8 cellular contexts compared by ENCODE assay signal in the genomic region with DNA sequence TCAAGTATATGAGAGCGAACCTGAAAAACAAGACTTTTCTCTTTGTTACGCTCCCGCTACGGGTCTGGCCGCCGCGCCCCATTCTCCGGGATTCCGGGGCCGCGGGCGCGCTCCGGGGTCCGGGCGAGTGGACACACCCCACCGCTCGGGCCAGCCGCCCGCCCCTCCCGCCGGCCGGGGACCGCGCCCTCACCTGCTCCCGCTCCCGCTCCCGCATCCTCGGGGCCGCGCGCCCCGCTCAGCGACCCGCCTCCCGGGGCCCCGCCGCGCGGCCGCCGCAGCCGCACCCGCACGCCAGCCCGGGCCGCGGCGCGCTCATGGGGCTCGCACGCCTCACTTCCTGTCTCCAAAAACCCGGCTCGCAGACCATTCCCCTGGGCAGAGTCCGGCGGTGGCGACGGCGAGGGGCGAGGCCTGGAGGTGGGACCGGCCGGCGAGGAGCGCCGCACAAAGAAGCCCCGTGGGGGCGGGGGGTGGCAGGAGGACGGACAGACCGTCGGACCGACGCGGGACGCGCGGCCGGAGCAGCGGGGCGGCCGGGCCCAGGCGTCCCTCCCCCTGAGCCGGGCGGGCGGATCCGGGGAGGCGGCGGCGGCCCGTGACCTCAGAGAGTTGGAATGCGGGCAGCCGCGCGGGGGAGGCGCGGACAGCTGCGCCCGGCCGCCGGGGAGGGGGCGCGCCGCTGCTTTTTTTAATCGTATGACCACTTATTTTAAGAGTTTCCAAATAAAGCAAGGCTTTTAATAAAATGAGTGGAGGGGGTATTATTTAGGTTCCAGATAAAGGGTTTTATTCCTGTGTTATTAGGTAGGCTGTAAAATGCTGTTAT. TPM values are rescaled to one million over a fixed set of nuclear protein-coding genes. Genes with fewer than 3 reads are reported as not detected.
DNase-seq lines count a peak whose midpoint lies in the region; ATAC-seq and TF ChIP-seq lines count a peak whose summit lies in the region.

A gene (minus strand): TSS at position 550 of the 829 bp plus-strand sequence. CDS start 4,590 bp downstream, outside the sequence.

- no peaks in the 10 kb centered on the region for H3F3A ChIP-seq in DOHH2 (ENCODE audit: control insufficient read depth, insufficient read depth)
- H3F3A ChIP-seq in PC-9 (ENCODE audit: insufficient read depth, low read depth), result peaks cover 6% of the 10 kb centered on the region; the same call in 1 of the 2 replicates

- ATAC-seq in GM21737 (IDR thresholded peaks at IDR 0.05; ENCODE audit: unreplicated experiment), result peak; percentile 51
- peak; percentile 80 for ATAC-seq in sciatic nerve
- no peak for ATAC-seq in HG03521 (IDR thresholded peaks at IDR 0.05; ENCODE audit: unreplicated experiment)
- no peak for ATAC-seq in GM18519 (IDR thresholded peaks at IDR 0.05; ENCODE audit: low FRiP score, unreplicated experiment)

- H3K27me3 ChIP-seq in DOHH2 (ENCODE audit: control insufficient read depth, low read length) (peaks cover 38% of the 10 kb centered on the region), PC-9 (ENCODE audit: insufficient read depth, low read depth) (no peaks in the 10 kb centered on the region), iPS-20b (ENCODE audit: insufficient read depth, low read length) (peaks cover 8% of the 10 kb centered on the region; the same call in 1 of the 2 replicates)

- no TSS peak for BruUV-seq in PC-9 (replicated peaks; lab: Mats Ljungman, UMichigan)

- H3K9me2 ChIP-seq in DOHH2 (replicated peaks; ENCODE audit: control insufficient read depth, low read length) (no peaks in the 10 kb centered on the region), PC-9 (ENCODE audit: insufficient read depth) (no peaks in the 10 kb centered on the region)

- H3K79me2 ChIP-seq in DOHH2 (ENCODE audit: control insufficient read depth, low read length) (no peaks in the 10 kb centered on the region), PC-9 (ENCODE audit: low read depth) (peaks cover 20% of the 10 kb centered on the region)

- intact Hi-C loops in PC-9 (cut with micrococcal nuclease; ENCODE audit: unreplicated experiment) (no loop called here), sciatic nerve (cut with DNase I) (no loop called here)

- H3K4me3 ChIP-seq in DOHH2 (ENCODE audit: low read length) (peak within 1 kb of the TSS; percentile 66), PC-9 (peak within 1 kb of the TSS; percentile 90), iPS-20b (ENCODE audit: low read length) (peak within 1 kb of the TSS; percentile 100)

- peak within 1 kb of the TSS; percentile 66 for H3K4me2 ChIP-seq in DOHH2 (ENCODE audit: low read length)
- H3K4me2 ChIP-seq in PC-9, result peak within 1 kb of the TSS; percentile 95

- CTCF ChIA-PET in PC-9 (lab: Charles Lee), result no interaction called here

- H3K9me3 ChIP-seq in DOHH2 (ENCODE audit: control insufficient read depth, insufficient read depth, low read length), result no peaks in the 10 kb centered on the region
- H3K9me3 ChIP-seq in PC-9 (ENCODE audit: insufficient read depth, low read depth), result no peaks in the 10 kb centered on the region
- H3K9me3 ChIP-seq in iPS-20b (ENCODE audit: insufficient read depth, low read depth, low read length), result no peaks in the 10 kb centered on the region

- H4K20me1 ChIP-seq in DOHH2 (ENCODE audit: control insufficient read depth, insufficient read depth, low read depth, low read length) (no peaks in the 10 kb centered on the region), PC-9 (ENCODE audit: insufficient read depth) (no peaks in the 10 kb centered on the region)

- POLR2A ChIA-PET in PC-9 (lab: Charles Lee; ENCODE audit: unreplicated experiment), result no interaction called here

- H3K27ac ChIP-seq in DOHH2 (ENCODE audit: low read depth, low read length), result no peak within 1 kb of the TSS
- no peak within 1 kb of the TSS for H3K27ac ChIP-seq in PC-9
- H3K27ac ChIP-seq in caudate nucleus (ENCODE audit: low read depth, low read length), result peak within 1 kb of the TSS; percentile 58
- H3K27ac ChIP-seq in iPS-20b (ENCODE audit: low read length), result peak within 1 kb of the TSS; percentile 85

- no peak for TF ChIP-seq CTCF in DOHH2 (IDR thresholded peaks at IDR 0.05; ENCODE audit: low read depth, low read length, poor library complexity, severe bottlenecking)
- no peak for TF ChIP-seq CTCF in PC-9 (conservative IDR thresholded peaks at IDR 0.05)

- H3K36me3 ChIP-seq in DOHH2 (ENCODE audit: control insufficient read depth, low read length) (no peaks in the 10 kb centered on the region), PC-9 (ENCODE audit: low read depth) (no peaks in the 10 kb centered on the region), iPS-20b (ENCODE audit: insufficient read depth, low read depth, low read length) (peaks cover 5% of the 10 kb centered on the region; the same call in 1 of the 2 replicates)

- H3K9ac ChIP-seq in iPS-20b (ENCODE audit: low read depth, low read length), result peak within 1 kb of the TSS; percentile 99

- peak within 1 kb of the TSS; percentile 83 for H2AFZ ChIP-seq in PC-9

- H3K4me1 ChIP-seq in DOHH2 (ENCODE audit: control insufficient read depth, low read length) (peaks cover 25% of the 10 kb centered on the region), PC-9 (replicated peaks; ENCODE audit: insufficient read depth) (peaks cover 17% of the 10 kb centered on the region), iPS-20b (ENCODE audit: insufficient read depth, low read length) (peaks cover 16% of the 10 kb centered on the region)

- peak; percentile 36 to 48 for DNase-seq in PC-9
- peak in 43 of 61 donors; percentile 8 to 86 (median 42) for DNase-seq in caudate nucleus (lab: John Stamatoyannopoulos, UW)
- peak; percentile 86 for DNase-seq in sciatic nerve (ENCODE audit: low spot score)

RNA-seq across cellular contexts. Expression of the gene that starts here (rescaled TPM):
- total RNA-seq in PC-9 (2021) (4.0 and 4.7 TPM in 2 replicates), sciatic nerve (55.7 TPM)

Comparison
In these comparisons a context has a peak if more than half of its experiments do, and no peak if none do; other contexts are left out.
1. H3K27ac ChIP-seq: peak in caudate nucleus (single experiment) and iPS-20b (single experiment); none in DOHH2 (single experiment) and PC-9 (single experiment).
2. ATAC-seq: peak in GM21737 (single experiment) and sciatic nerve (single experiment); none in HG03521 (single experiment) and GM18519 (single experiment).
3. Peak in every context shown above with its lines, with median percentiles within 50 percentile points of each other: H3K4me3 ChIP-seq and DNase-seq.